In the genomic region with DNA sequence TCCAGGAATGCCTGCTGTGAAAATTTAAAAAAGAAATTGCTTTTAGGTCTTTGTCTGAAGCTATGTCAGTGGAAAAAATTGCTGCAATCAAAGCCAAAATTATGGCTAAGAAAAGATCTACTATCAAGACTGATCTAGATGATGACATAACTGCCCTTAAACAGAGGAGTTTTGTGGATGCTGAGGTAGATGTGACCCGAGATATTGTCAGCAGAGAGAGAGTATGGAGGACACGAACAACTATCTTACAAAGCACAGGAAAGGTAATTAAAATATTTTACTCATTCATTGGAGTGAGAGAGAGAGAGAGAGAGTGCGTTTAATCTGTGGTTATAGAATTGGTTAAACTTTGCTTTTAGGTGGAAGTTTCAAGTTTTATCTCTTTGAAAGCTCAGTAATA, we compare ENCODE assay signal across 1 cellular context.
TF ChIP-seq lines count a peak whose summit lies in the region.

No MANE protein-coding gene starts in this region.

TF ChIP-seq in WTC11, 78 proteins besides CTCF, POLR2A, EP300 and RAD21 (continued from another document):
- TF ChIP-seq, protein P1, sequence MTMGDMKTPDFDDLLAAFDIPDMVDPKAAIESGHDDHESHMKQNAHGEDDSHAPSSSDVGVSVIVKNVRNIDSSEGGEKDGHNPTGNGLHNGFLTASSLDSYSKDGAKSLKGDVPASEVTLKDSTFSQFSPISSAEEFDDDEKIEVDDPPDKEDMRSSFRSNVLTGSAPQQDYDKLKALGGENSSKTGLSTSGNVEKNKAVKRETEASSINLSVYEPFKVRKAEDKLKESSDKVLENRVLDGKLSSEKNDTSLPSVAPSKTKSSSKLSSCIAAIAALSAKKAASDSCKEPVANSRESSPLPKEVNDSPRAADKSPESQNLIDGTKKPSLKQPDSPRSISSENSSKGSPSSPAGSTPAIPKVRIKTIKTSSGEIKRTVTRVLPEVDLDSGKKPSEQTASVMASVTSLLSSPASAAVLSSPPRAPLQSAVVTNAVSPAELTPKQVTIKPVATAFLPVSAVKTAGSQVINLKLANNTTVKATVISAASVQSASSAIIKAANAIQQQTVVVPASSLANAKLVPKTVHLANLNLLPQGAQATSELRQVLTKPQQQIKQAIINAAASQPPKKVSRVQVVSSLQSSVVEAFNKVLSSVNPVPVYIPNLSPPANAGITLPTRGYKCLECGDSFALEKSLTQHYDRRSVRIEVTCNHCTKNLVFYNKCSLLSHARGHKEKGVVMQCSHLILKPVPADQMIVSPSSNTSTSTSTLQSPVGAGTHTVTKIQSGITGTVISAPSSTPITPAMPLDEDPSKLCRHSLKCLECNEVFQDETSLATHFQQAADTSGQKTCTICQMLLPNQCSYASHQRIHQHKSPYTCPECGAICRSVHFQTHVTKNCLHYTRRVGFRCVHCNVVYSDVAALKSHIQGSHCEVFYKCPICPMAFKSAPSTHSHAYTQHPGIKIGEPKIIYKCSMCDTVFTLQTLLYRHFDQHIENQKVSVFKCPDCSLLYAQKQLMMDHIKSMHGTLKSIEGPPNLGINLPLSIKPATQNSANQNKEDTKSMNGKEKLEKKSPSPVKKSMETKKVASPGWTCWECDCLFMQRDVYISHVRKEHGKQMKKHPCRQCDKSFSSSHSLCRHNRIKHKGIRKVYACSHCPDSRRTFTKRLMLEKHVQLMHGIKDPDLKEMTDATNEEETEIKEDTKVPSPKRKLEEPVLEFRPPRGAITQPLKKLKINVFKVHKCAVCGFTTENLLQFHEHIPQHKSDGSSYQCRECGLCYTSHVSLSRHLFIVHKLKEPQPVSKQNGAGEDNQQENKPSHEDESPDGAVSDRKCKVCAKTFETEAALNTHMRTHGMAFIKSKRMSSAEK (CRISPR knock-in tag; IDR thresholded peaks at IDR 0.05; ENCODE audit: borderline replicate concordance): no peak
